ENCODE assay signal across 11 cellular contexts in genomic region chr6:142927904-142928303, GRCh38.
A peak's percentile ranks its signal among the peaks of the same experiment; 100 is the strongest.
DNase-seq lines count a peak whose midpoint lies in the region; ATAC-seq lines count a peak whose summit lies in the region.
"Had no signal": no experiment of that assay in that cellular context is flagged by ENCODE, and none has a peak within 500 bp of the region (broad histone marks: within the 10 kb centered on the region; RNA-seq: fewer than 3 reads in every experiment).

No MANE protein-coding gene starts in this region.

- no peaks in the 10 kb centered on the region for H3K27me3 Mint-ChIP-seq in memory B cell

- H3K27me3 ChIP-seq in BLaER1 treated with 17β-estradiol and CSF1 and Interleukin-3, amounts not matched to agents 10 nM and 100 nM: no peaks in the 10 kb centered on the region

- DNase-seq in amniotic epithelial cell (ENCODE audit: low read depth) (peak; percentile 19), memory B cell (ENCODE audit: low spot score in 2 of 2) (no peak), NCI-H1105 (lab: John Stamatoyannopoulos, UW) (no peak), GF-D8 (lab: John Stamatoyannopoulos, UW) (no peak)
- DNase-seq: activated CD4-positive, alpha-beta T cell treated with anti-CD3 and anti-CD28 coated beads, Interleukin-2, amount 50 U/mL, for 1 hour; EL; foreskin fibroblast had no signal

- peaks cover 0 to 12% (median 4%) of the 10 kb centered on the region in 11 experiments; a peak in 5 of 22 replicates for H3K36me3 ChIP-seq in BLaER1 treated with 17β-estradiol and CSF1 and Interleukin-3, amounts not matched to agents 10 nM and 100 nM

- peaks cover 0 to 27% (median 0%) of the 10 kb centered on the region in 11 experiments; a peak in 4 of 22 replicates for H4K20me1 ChIP-seq in BLaER1 treated with 17β-estradiol and CSF1 and Interleukin-3, amounts not matched to agents 10 nM and 100 nM

- H3K4me1 ChIP-seq in BLaER1 treated with 17β-estradiol and CSF1 and Interleukin-3, amounts not matched to agents 10 nM and 100 nM: peaks cover 35 to 73% (median 53%) of the 10 kb centered on the region in 10 experiments

- no peaks in the 10 kb centered on the region for H3K36me3 Mint-ChIP-seq in memory B cell

- peak overlapping the region; percentile 100 for H3K27ac Mint-ChIP-seq in memory B cell

- H3K9me3 ChIP-seq in BLaER1 treated with 17β-estradiol and CSF1 and Interleukin-3, amounts not matched to agents 10 nM and 100 nM (replicated peaks in 1 of 11): no peaks in the 10 kb centered on the region

- peak overlapping the region; percentile 60 to 85 (median 74) for H3K4me3 ChIP-seq in BLaER1 treated with 17β-estradiol and CSF1 and Interleukin-3, amounts not matched to agents 10 nM and 100 nM

- peak overlapping the region; percentile 88 to 94 (median 91); a peak in 21 of 22 replicates for H3K9ac ChIP-seq in BLaER1 treated with 17β-estradiol and CSF1 and Interleukin-3, amounts not matched to agents 10 nM and 100 nM

- no peaks in the 10 kb centered on the region for H3K9me3 Mint-ChIP-seq in memory B cell

- H3K4me2 ChIP-seq in BLaER1 treated with 17β-estradiol and CSF1 and Interleukin-3, amounts not matched to agents 10 nM and 100 nM: peak overlapping the region; percentile 84 to 99 (median 96)

- peaks cover 36% of the 10 kb centered on the region for H3K4me1 Mint-ChIP-seq in memory B cell

- peak overlapping the region; percentile 30 to 96 (median 93); a peak in 20 of 22 replicates for H3K27ac ChIP-seq in BLaER1 treated with 17β-estradiol and CSF1 and Interleukin-3, amounts not matched to agents 10 nM and 100 nM

- ATAC-seq in HG02884 (IDR thresholded peaks at IDR 0.05; ENCODE audit: unreplicated experiment) (peak; percentile 32), memory B cell (ENCODE audit: low read depth) (peak; percentile 23), GM21367 (IDR thresholded peaks at IDR 0.05; ENCODE audit: unreplicated experiment) (no peak), GM18907 (IDR thresholded peaks at IDR 0.05; ENCODE audit: unreplicated experiment) (no peak)

- H3K4me3 Mint-ChIP-seq in memory B cell: peak overlapping the region; percentile 91

Comparison
In these comparisons a context has a peak if more than half of its experiments do, and no peak if none do; other contexts are left out.
1. ATAC-seq: peak in HG02884 (single experiment) and memory B cell (single experiment); none in GM21367 (single experiment) and GM18907 (single experiment).